ENCODE assay signal across 1 cellular context in the genomic region with DNA sequence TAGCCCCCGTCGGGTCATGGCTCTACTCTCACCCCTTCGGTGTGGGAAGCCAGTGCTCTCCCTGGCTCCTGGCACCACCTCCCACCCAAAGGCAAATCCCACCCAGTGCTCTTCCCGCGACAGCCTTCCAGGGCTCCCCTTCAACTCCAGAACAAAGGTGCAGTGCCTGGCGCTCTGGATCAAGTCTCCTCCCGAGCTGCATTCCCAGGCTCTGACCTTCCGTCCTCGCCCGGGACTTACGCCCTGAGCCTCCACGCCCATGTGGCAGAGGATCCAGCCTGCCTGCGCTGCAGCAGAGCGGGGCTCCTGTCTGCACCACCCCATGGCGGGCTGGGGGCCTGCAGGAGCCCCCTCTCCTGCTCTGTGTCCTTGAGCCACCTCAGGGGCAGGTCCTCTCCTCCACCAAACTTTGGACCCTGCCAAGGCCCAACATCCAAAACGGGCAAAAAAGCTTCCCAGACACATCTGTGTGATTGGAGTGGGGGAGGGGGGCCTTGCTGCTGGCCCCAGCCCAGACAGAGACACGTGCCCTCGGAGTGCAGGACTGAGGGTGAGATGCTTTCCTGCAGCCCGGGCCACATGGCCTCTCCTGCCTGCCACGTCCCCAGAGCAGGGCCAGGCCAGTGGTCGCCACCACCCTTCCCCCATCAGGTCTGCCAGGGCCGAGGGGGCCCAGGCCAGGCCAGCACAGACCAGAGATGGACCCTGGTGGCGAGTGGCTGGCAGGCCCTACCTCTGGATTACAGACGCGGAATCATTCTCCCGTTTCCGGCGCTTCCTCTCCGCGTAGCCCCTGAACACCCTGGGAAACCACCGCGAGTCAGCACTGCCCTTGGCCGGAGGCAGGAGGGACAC.
TF ChIP-seq lines count a peak whose summit lies in the region.

No MANE protein-coding gene starts in this region.

TF ChIP-seq in HepG2, 621 proteins besides CTCF, POLR2A, EP300 and RAD21 (continued from another document and continues in another):
- no peak for TF ChIP-seq PRPF4 (IDR thresholded peaks at IDR 0.05; ENCODE audit: low read depth, low read length, poor library complexity, severe bottlenecking)
- no peak for TF ChIP-seq MTF1 (CRISPR knock-in tag; IDR thresholded peaks at IDR 0.05)
- TF ChIP-seq ZSCAN21 (CRISPR knock-in tag; IDR thresholded peaks at IDR 0.05; ENCODE audit: borderline replicate concordance), result peak; percentile 98
- TF ChIP-seq ADNP (CRISPR knock-in tag; IDR thresholded peaks at IDR 0.05), result no peak
- TF ChIP-seq YEATS4 (CRISPR knock-in tag; IDR thresholded peaks at IDR 0.05; ENCODE audit: borderline replicate concordance), result peak; percentile 97
- TF ChIP-seq, protein P1, sequence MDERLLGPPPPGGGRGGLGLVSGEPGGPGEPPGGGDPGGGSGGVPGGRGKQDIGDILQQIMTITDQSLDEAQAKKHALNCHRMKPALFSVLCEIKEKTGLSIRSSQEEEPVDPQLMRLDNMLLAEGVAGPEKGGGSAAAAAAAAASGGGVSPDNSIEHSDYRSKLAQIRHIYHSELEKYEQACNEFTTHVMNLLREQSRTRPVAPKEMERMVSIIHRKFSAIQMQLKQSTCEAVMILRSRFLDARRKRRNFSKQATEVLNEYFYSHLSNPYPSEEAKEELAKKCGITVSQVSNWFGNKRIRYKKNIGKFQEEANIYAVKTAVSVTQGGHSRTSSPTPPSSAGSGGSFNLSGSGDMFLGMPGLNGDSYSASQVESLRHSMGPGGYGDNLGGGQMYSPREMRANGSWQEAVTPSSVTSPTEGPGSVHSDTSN (CRISPR knock-in tag; IDR thresholded peaks at IDR 0.05), result no peak
- no peak for TF ChIP-seq ZNF577 (CRISPR knock-in tag; IDR thresholded peaks at IDR 0.05; ENCODE audit: borderline replicate concordance, low read depth)
- TF ChIP-seq IRX3 (CRISPR knock-in tag; IDR thresholded peaks at IDR 0.05; ENCODE audit: borderline replicate concordance, low read depth), result peak; percentile 84; the same call in 1 of the 2 replicates
- TF ChIP-seq HHEX (CRISPR knock-in tag; IDR thresholded peaks at IDR 0.05), result no peak
- peak; percentile 65; the same call in 1 of the 2 replicates for TF ChIP-seq NR2C2 (CRISPR knock-in tag; IDR thresholded peaks at IDR 0.05; ENCODE audit: borderline replicate concordance)
- no peak for TF ChIP-seq ZNF124 (CRISPR knock-in tag; IDR thresholded peaks at IDR 0.05)
- no peak for TF ChIP-seq DPF2 (CRISPR knock-in tag; IDR thresholded peaks at IDR 0.05; ENCODE audit: borderline replicate concordance, low read depth)
- TF ChIP-seq ZIK1 (CRISPR knock-in tag; IDR thresholded peaks at IDR 0.05; ENCODE audit: borderline replicate concordance, low read depth), result peak; percentile 95
- no peak for TF ChIP-seq SCMH1 (CRISPR knock-in tag; IDR thresholded peaks at IDR 0.05; ENCODE audit: borderline replicate concordance)
- TF ChIP-seq FOXM1 (CRISPR knock-in tag; IDR thresholded peaks at IDR 0.05), result no peak
- no peak for TF ChIP-seq FOXO4 (CRISPR knock-in tag; conservative IDR thresholded peaks at IDR 0.05)
- TF ChIP-seq ZNF746 (CRISPR knock-in tag; IDR thresholded peaks at IDR 0.05), result peak; percentile 78
- no peak for TF ChIP-seq BCLAF1 (IDR thresholded peaks at IDR 0.05)
- peak; percentile 65; the same call in 1 of the 2 replicates for TF ChIP-seq NAIF1 (CRISPR knock-in tag; IDR thresholded peaks at IDR 0.05; ENCODE audit: borderline replicate concordance)
- TF ChIP-seq, protein P2, sequence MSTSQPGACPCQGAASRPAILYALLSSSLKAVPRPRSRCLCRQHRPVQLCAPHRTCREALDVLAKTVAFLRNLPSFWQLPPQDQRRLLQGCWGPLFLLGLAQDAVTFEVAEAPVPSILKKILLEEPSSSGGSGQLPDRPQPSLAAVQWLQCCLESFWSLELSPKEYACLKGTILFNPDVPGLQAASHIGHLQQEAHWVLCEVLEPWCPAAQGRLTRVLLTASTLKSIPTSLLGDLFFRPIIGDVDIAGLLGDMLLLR (CRISPR knock-in tag; IDR thresholded peaks at IDR 0.05), result peak; percentile 77; the same call in 1 of the 2 replicates
- TF ChIP-seq HMGA1 (CRISPR knock-in tag; conservative IDR thresholded peaks at IDR 0.05), result no peak
- peak; percentile 3 for TF ChIP-seq SRSF1 (optimal IDR thresholded peaks at IDR 0.05; ENCODE audit: low read depth, low read length)
- TF ChIP-seq GLI4 (CRISPR knock-in tag; IDR thresholded peaks at IDR 0.05; ENCODE audit: borderline replicate concordance), result peak; percentile 48; the same call in 1 of the 2 replicates
- no peak for TF ChIP-seq ATM (IDR thresholded peaks at IDR 0.05; ENCODE audit: borderline replicate concordance)
- peak; percentile 68; the same call in 1 of the 2 replicates for TF ChIP-seq ZNF567 (CRISPR knock-in tag; IDR thresholded peaks at IDR 0.05; ENCODE audit: borderline replicate concordance)
- TF ChIP-seq, protein P3, sequence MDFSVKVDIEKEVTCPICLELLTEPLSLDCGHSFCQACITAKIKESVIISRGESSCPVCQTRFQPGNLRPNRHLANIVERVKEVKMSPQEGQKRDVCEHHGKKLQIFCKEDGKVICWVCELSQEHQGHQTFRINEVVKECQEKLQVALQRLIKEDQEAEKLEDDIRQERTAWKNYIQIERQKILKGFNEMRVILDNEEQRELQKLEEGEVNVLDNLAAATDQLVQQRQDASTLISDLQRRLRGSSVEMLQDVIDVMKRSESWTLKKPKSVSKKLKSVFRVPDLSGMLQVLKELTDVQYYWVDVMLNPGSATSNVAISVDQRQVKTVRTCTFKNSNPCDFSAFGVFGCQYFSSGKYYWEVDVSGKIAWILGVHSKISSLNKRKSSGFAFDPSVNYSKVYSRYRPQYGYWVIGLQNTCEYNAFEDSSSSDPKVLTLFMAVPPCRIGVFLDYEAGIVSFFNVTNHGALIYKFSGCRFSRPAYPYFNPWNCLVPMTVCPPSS (IDR thresholded peaks at IDR 0.05), result no peak
- TF ChIP-seq ZNF280D (CRISPR knock-in tag; IDR thresholded peaks at IDR 0.05), result no peak
- TF ChIP-seq SOX5 (CRISPR knock-in tag; IDR thresholded peaks at IDR 0.05; ENCODE audit: borderline replicate concordance), result peak; percentile 79; the same call in 1 of the 2 replicates
- no peak; the same call in 1 of the 2 replicates for TF ChIP-seq SOX13 (IDR thresholded peaks at IDR 0.05)
- TF ChIP-seq SOX13 (CRISPR knock-in tag; conservative IDR thresholded peaks at IDR 0.05 in 1 of 2, IDR thresholded peaks at IDR 0.05 in 1 of 2), result peak in 1 of 2 experiments; percentile 63; a peak in 2 of 4 replicates
- TF ChIP-seq, protein P4, sequence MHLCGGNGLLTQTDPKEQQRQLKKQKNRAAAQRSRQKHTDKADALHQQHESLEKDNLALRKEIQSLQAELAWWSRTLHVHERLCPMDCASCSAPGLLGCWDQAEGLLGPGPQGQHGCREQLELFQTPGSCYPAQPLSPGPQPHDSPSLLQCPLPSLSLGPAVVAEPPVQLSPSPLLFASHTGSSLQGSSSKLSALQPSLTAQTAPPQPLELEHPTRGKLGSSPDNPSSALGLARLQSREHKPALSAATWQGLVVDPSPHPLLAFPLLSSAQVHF (CRISPR knock-in tag; IDR thresholded peaks at IDR 0.05), result no peak
- no peak for TF ChIP-seq MAF1 (CRISPR knock-in tag; IDR thresholded peaks at IDR 0.05; ENCODE audit: borderline replicate concordance)
- peak; percentile 27; the same call in 1 of the 2 replicates for TF ChIP-seq KLF13 (CRISPR knock-in tag; IDR thresholded peaks at IDR 0.05)
- no peak; the same call in none of the 2 replicates for TF ChIP-seq ZNF263 (CRISPR knock-in tag; IDR thresholded peaks at IDR 0.05)
- peak; percentile 82 for TF ChIP-seq ZNF749 (CRISPR knock-in tag; IDR thresholded peaks at IDR 0.05; ENCODE audit: borderline replicate concordance)
- TF ChIP-seq UBTF (CRISPR knock-in tag; IDR thresholded peaks at IDR 0.05), result peak; percentile 89
- TF ChIP-seq ZNF367 (CRISPR knock-in tag; IDR thresholded peaks at IDR 0.05; ENCODE audit: borderline replicate concordance), result no peak
- TF ChIP-seq ZC3H4 (CRISPR knock-in tag; IDR thresholded peaks at IDR 0.05; ENCODE audit: borderline replicate concordance), result no peak; the same call in none of the 2 replicates
- TF ChIP-seq ZNF772 (CRISPR knock-in tag; IDR thresholded peaks at IDR 0.05), result peak; percentile 91; the same call in 1 of the 2 replicates
- TF ChIP-seq, protein P5, sequence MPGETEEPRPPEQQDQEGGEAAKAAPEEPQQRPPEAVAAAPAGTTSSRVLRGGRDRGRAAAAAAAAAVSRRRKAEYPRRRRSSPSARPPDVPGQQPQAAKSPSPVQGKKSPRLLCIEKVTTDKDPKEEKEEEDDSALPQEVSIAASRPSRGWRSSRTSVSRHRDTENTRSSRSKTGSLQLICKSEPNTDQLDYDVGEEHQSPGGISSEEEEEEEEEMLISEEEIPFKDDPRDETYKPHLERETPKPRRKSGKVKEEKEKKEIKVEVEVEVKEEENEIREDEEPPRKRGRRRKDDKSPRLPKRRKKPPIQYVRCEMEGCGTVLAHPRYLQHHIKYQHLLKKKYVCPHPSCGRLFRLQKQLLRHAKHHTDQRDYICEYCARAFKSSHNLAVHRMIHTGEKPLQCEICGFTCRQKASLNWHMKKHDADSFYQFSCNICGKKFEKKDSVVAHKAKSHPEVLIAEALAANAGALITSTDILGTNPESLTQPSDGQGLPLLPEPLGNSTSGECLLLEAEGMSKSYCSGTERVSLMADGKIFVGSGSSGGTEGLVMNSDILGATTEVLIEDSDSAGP (CRISPR knock-in tag; IDR thresholded peaks at IDR 0.05; ENCODE audit: borderline replicate concordance), result peak; percentile 94; the same call in 1 of the 2 replicates
- no peak for TF ChIP-seq ZNF530 (CRISPR knock-in tag; IDR thresholded peaks at IDR 0.05; ENCODE audit: low read depth)
